Comparison of ENCODE assay signal across 8 cellular contexts in genomic region chr1:33295450-33296081, GRCh38. TPM values are rescaled to one million over a fixed set of nuclear protein-coding genes. Genes with fewer than 3 reads are reported as not detected.
DNase-seq lines count a peak whose midpoint lies in the region; ATAC-seq and TF ChIP-seq lines count a peak whose summit lies in the region.

No MANE protein-coding gene starts in this region.

- WGBS in stomach, 5 donors = 31 to 36% (median 33%) methylated on average over 12 of the region's 12 CpGs

- H3K9me3 ChIP-seq in neural cell (ENCODE audit: low read length) = no peaks in the 10 kb centered on the region
- no peaks in the 10 kb centered on the region for H3K9me3 ChIP-seq in stomach

- POLR2A ChIA-PET in AG04449 (lab: Yijun Ruan, JAX) = no interaction called here

- no peak for TF ChIP-seq EP300 in Ishikawa (IDR thresholded peaks at IDR 0.05; ENCODE audit: borderline replicate concordance)
- no peak for TF ChIP-seq EP300 in neural cell (conservative IDR thresholded peaks at IDR 0.05; ENCODE audit: poor library complexity, severe bottlenecking)
- no peak for TF ChIP-seq EP300 in stomach (IDR thresholded peaks at IDR 0.05)

- no peaks in the 10 kb centered on the region for H3K79me2 ChIP-seq in neural cell (replicated peaks; ENCODE audit: insufficient read depth, low read length)

- no peaks in the 10 kb centered on the region for H3K9me2 ChIP-seq in neural cell (ENCODE audit: insufficient read depth, low read length)

- no peaks in the 10 kb centered on the region for H3K36me3 ChIP-seq in neural cell (ENCODE audit: insufficient read depth, low read length)
- peaks cover 9 to 73% (median 60%) of the 10 kb centered on the region in 4 donors for H3K36me3 ChIP-seq in stomach

- no peaks in the 10 kb centered on the region for H3F3A ChIP-seq in neural cell (ENCODE audit: insufficient read depth, low read length, poor library complexity, severe bottlenecking)

- DNase-seq in AG04449 (ENCODE audit: low read depth, low spot score) (no peak), fibroblast of peridontal ligament (ENCODE audit: extremely low read depth) (peak; percentile 75), stomach (peak; percentile 93)
- peak; percentile 94 for DNase-seq in activated T-cell treated with anti-CD3 and anti-CD28 coated beads, Interleukin-2, amount 50 U/mL, for 48 hours

- no peak overlapping the region for H3K9ac ChIP-seq in neural cell (ENCODE audit: low read length)

- no peak overlapping the region for H2AFZ ChIP-seq in neural cell (ENCODE audit: low read depth, low read length)

- CTCF ChIA-PET in AG04449 (lab: Yijun Ruan, JAX) = interaction anchor here (0.6 to 12.1 kb wide), 84 partner anchors 9 to 318 kb away, joined by 3 to 436 read pairs (median 5); partner anchors contain the start of genes A3GALT2 and ZSCAN20

- TF ChIP-seq RAD21 in Ishikawa (IDR thresholded peaks at IDR 0.05; ENCODE audit: low read depth) (peak; percentile 74), neural cell (conservative IDR thresholded peaks at IDR 0.05) (peak; percentile 90)

- no peak overlapping the region for H3K4me2 ChIP-seq in neural cell (ENCODE audit: low read length)

- H3K27ac ChIP-seq in neural cell (ENCODE audit: low read length) = no peak overlapping the region
- peak overlapping the region in 3 of 5 donors; percentile 15 to 67 (median 37) for H3K27ac ChIP-seq in stomach

- H4K20me1 ChIP-seq in neural cell (ENCODE audit: insufficient read depth) = no peaks in the 10 kb centered on the region

- intact Hi-C loops in stomach (cut with DNase I; ENCODE audit: low total_unique reads) = loop anchor here (2.0 to 10.0 kb wide), 2 partner anchors 71 to 169 kb away; no protein-coding TSS in a partner anchor

- H3K4me3 ChIP-seq in AG04449 (ENCODE audit: low read depth, low read length) (no peak overlapping the region), neural cell (ENCODE audit: low read length) (no peak overlapping the region), stomach (no peak overlapping the region)

- no peaks in the 10 kb centered on the region for H3K27me3 ChIP-seq in neural cell (ENCODE audit: insufficient read depth, low read depth, low read length)
- H3K27me3 ChIP-seq in stomach = no peaks in the 10 kb centered on the region

- peaks cover 7 to 47% (median 19%) of the 10 kb centered on the region in 4 donors for H3K4me1 ChIP-seq in stomach

- TF ChIP-seq CTCF in AG04449 (IDR thresholded peaks at IDR 0.05; ENCODE audit: insufficient read depth, low read length, missing control alignments) (peak; percentile 94), neural cell (IDR thresholded peaks at IDR 0.05; ENCODE audit: poor library complexity, severe bottlenecking) (peak; percentile 93), stomach (IDR thresholded peaks at IDR 0.05) (peak in 6 of 7 experiments; percentile 95 to 99 (median 98))

- ATAC-seq in GM18909 (IDR thresholded peaks at IDR 0.05; ENCODE audit: poor library complexity, unreplicated experiment) = peak; percentile 79

- TF ChIP-seq POLR2A in stomach (IDR thresholded peaks at IDR 0.05) = no peak

TF ChIP-seq in Ishikawa, 13 proteins besides CTCF, POLR2A, EP300 and RAD21:
- TF ChIP-seq TEAD4 (IDR thresholded peaks at IDR 0.05) = no peak
- TF ChIP-seq TCF12 (IDR thresholded peaks at IDR 0.05; ENCODE audit: low read depth) = no peak
- no peak for TF ChIP-seq USF1 (IDR thresholded peaks at IDR 0.05)
- TF ChIP-seq ZBTB7A (IDR thresholded peaks at IDR 0.05; ENCODE audit: low read depth) = no peak
- no peak for TF ChIP-seq FOXM1 (IDR thresholded peaks at IDR 0.05; ENCODE audit: borderline replicate concordance, low read depth)
- TF ChIP-seq CREB1 (IDR thresholded peaks at IDR 0.05; ENCODE audit: low read depth) = no peak
- TF ChIP-seq EGR1 (IDR thresholded peaks at IDR 0.05) = no peak
- no peak for TF ChIP-seq NFIC (IDR thresholded peaks at IDR 0.05)
- TF ChIP-seq TAF1 (IDR thresholded peaks at IDR 0.05; ENCODE audit: low read depth) = no peak

TF ChIP-seq in PFSK-1, 5 proteins besides CTCF, POLR2A, EP300 and RAD21:
- TF ChIP-seq FOXP2 (optimal IDR thresholded peaks at IDR 0.05; ENCODE audit: borderline replicate concordance, extremely low read depth, extremely low read length, insufficient read depth) (peak; percentile 14), REST (IDR thresholded peaks at IDR 0.05; ENCODE audit: insufficient read depth in 1 of 2, low read depth in 2 of 2, low read length in 2 of 2) (no peak), SIN3A (IDR thresholded peaks at IDR 0.05; ENCODE audit: borderline replicate concordance, insufficient read depth, low read length) (no peak), TAF1 (IDR thresholded peaks at IDR 0.05; ENCODE audit: borderline replicate concordance, insufficient read depth, low read length) (no peak), POLR2AphosphoS5 (IDR thresholded peaks at IDR 0.05; ENCODE audit: low read depth, low read length) (no peak)

TF ChIP-seq in neural cell, 6 proteins besides CTCF, POLR2A, EP300 and RAD21:
- TF ChIP-seq MXI1 (conservative IDR thresholded peaks at IDR 0.05; ENCODE audit: poor library complexity, severe bottlenecking) (peak; percentile 25), POLR2AphosphoS5 (IDR thresholded peaks at IDR 0.05) (no peak), SMC3 (conservative IDR thresholded peaks at IDR 0.05; ENCODE audit: poor library complexity) (peak; percentile 98), TAF1 (IDR thresholded peaks at IDR 0.05; ENCODE audit: low read depth) (no peak)

RNA-seq across cellular contexts. Expression of gene A3GALT2, which starts 25.3 kb away (rescaled TPM):
- polyA plus RNA-seq in PFSK-1 (2012; ENCODE audit: insufficient read length, low read depth) = not detected
- polyA plus RNA-seq in neural cell = 0.35 TPM in 1 of 2 replicates, not detected in the other
- not detected in 2 replicates for polyA minus RNA-seq in neural cell
- total RNA-seq in stomach = not detected
- polyA plus RNA-seq in stomach = not detected

RNA-seq across cellular contexts. Expression of gene ZNF362, which starts 39.3 kb away (rescaled TPM):
- polyA plus RNA-seq in PFSK-1 (2012; ENCODE audit: insufficient read length, low read depth) = 29.7 TPM
- polyA plus RNA-seq in neural cell = 17.6 and 20.1 TPM in 2 replicates
- 25.3 and 28.0 TPM in 2 replicates for polyA minus RNA-seq in neural cell
- 10 to 100 TPM in 1 of 5 donors, 1 to 10 TPM in 4; 1.3 to 49.8 (median 1.8) TPM for total RNA-seq in stomach
- 10 to 100 TPM; 10.1 to 12.6 (median 11.8) TPM for polyA plus RNA-seq in stomach
